In the genomic region with DNA sequence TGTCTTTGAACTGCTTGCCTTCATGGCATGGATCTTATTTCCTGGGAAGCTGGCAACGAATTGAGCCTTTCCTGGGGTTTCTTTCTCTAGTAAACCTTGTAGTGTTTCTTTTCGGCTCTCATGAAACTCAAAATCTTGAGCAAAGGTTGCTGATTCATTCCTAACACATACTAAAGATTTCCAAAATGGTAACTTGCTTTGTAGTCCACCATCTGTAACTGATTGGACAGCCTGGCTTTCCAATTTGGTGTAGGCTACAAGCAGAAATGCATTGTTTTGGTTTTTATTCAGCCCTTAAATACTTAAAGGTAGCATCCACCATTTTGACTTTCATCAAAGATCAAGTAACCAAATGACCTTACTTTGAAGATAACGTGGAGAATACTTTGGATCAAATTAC, we compare ENCODE assay signal across 1 cellular context.
TF ChIP-seq lines count a peak whose summit lies in the region.

No MANE protein-coding gene starts in this region.

TF ChIP-seq in WTC11, 78 proteins besides CTCF, POLR2A, EP300 and RAD21 (continued from another document):
- TF ChIP-seq, protein P1, sequence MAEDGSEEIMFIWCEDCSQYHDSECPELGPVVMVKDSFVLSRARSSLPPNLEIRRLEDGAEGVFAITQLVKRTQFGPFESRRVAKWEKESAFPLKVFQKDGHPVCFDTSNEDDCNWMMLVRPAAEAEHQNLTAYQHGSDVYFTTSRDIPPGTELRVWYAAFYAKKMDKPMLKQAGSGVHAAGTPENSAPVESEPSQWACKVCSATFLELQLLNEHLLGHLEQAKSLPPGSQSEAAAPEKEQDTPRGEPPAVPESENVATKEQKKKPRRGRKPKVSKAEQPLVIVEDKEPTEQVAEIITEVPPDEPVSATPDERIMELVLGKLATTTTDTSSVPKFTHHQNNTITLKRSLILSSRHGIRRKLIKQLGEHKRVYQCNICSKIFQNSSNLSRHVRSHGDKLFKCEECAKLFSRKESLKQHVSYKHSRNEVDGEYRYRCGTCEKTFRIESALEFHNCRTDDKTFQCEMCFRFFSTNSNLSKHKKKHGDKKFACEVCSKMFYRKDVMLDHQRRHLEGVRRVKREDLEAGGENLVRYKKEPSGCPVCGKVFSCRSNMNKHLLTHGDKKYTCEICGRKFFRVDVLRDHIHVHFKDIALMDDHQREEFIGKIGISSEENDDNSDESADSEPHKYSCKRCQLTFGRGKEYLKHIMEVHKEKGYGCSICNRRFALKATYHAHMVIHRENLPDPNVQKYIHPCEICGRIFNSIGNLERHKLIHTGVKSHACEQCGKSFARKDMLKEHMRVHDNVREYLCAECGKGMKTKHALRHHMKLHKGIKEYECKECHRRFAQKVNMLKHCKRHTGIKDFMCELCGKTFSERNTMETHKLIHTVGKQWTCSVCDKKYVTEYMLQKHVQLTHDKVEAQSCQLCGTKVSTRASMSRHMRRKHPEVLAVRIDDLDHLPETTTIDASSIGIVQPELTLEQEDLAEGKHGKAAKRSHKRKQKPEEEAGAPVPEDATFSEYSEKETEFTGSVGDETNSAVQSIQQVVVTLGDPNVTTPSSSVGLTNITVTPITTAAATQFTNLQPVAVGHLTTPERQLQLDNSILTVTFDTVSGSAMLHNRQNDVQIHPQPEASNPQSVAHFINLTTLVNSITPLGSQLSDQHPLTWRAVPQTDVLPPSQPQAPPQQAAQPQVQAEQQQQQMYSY (CRISPR knock-in tag; IDR thresholded peaks at IDR 0.05): no peak
- TF ChIP-seq RELA (CRISPR knock-in tag; IDR thresholded peaks at IDR 0.05; ENCODE audit: borderline replicate concordance): no peak
- TF ChIP-seq, protein P2, sequence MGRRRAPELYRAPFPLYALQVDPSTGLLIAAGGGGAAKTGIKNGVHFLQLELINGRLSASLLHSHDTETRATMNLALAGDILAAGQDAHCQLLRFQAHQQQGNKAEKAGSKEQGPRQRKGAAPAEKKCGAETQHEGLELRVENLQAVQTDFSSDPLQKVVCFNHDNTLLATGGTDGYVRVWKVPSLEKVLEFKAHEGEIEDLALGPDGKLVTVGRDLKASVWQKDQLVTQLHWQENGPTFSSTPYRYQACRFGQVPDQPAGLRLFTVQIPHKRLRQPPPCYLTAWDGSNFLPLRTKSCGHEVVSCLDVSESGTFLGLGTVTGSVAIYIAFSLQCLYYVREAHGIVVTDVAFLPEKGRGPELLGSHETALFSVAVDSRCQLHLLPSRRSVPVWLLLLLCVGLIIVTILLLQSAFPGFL (CRISPR knock-in tag; IDR thresholded peaks at IDR 0.05; ENCODE audit: borderline replicate concordance): no peak
- no peak for TF ChIP-seq MLX (CRISPR knock-in tag; IDR thresholded peaks at IDR 0.05)
